In the genomic region with DNA sequence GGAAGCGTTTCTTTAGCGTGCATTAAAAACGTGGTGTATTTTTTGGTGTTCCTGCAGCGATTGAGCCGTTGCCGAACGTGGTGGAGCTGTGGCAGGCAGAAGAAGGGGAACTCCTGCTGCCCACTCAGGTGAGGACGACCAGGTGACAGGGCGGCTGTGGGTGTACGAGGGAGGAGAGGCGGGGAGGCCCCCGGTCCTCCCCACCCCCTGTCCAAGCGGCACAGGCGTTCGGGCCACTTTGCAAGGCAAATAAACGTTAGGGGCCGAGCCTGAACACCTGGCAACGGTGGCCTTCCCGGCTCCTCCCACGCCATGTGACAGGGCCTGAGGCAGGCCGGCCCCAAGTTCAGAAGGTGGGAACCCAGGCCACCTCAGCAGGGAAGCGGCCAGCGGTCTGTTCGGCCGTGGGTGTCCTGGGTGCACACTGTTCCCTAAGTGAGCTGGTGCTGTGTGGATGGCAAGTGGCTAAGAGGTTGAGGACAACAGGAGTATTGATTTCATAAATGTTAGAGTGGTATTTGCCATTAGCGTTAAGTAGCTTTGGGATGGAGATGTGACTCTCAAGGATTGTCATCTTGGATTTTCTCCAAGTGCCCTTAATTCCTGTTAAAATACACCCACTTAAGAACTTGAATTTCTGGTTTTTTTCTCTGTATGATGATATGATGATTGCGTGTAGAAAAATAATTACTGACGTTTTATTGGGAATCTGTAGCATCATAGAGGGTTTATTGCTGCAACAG, we compare ENCODE assay signal across 8 cellular contexts. TPM values are rescaled to one million over a fixed set of nuclear protein-coding genes. Genes with fewer than 3 reads are reported as not detected.
A peak's percentile ranks its signal among the peaks of the same experiment; 100 is the strongest.
DNase-seq lines count a peak whose midpoint lies in the region; ATAC-seq and TF ChIP-seq lines count a peak whose summit lies in the region.

No MANE protein-coding gene starts in this region.

- H3K27me3 Mint-ChIP-seq in activated CD4-positive, alpha-beta memory T cell treated with anti-CD3 and anti-CD28 coated beads for 36 hours = peaks cover 1% of the 10 kb centered on the region

- H3K4me1 Mint-ChIP-seq in activated CD4-positive, alpha-beta memory T cell treated with anti-CD3 and anti-CD28 coated beads for 36 hours (ENCODE audit: low read depth) = peaks cover 57% of the 10 kb centered on the region

- H3K9me3 ChIP-seq in fibroblast of lung (ENCODE audit: control insufficient read depth, insufficient read depth, low read depth, low read length) (no peaks in the 10 kb centered on the region), neural cell (ENCODE audit: low read length) (no peaks in the 10 kb centered on the region), vagina (no peaks in the 10 kb centered on the region)

- H3K27ac ChIP-seq in fibroblast of lung (ENCODE audit: insufficient read depth, low read length) = peak overlapping the region; percentile 40
- H3K27ac ChIP-seq in neural cell (ENCODE audit: low read length) = peak overlapping the region; percentile 69
- peak overlapping the region; percentile 81 for H3K27ac ChIP-seq in vagina

- peak overlapping the region; percentile 94 for H3K4me2 ChIP-seq in fibroblast of lung (ENCODE audit: extremely low read depth, insufficient read depth, low read length)
- H3K4me2 ChIP-seq in neural cell (ENCODE audit: low read length) = peak overlapping the region; percentile 92

- DNase-seq in AG20443 (ENCODE audit: low spot score) (peak; percentile 30), NCI-H2081 (lab: John Stamatoyannopoulos, UW) (peak; percentile 41 to 78), fibroblast of lung (ENCODE audit: low read depth in 2 of 2) (no peak), vagina (ENCODE audit: extremely low spot score in 2 of 2) (no peak)
- DNase-seq in activated CD4-positive, alpha-beta memory T cell treated with anti-CD3 and anti-CD28 coated beads for 36 hours = peak; percentile 68

- H3K4me1 ChIP-seq in fibroblast of lung (ENCODE audit: control insufficient read depth, extremely low read depth, insufficient read depth, low read length) (peaks cover 4% of the 10 kb centered on the region), vagina (peaks cover 54% of the 10 kb centered on the region)

- no peak for TF ChIP-seq EP300 in neural cell (conservative IDR thresholded peaks at IDR 0.05; ENCODE audit: poor library complexity, severe bottlenecking)

- peak overlapping the region; percentile 88 for H3K27ac Mint-ChIP-seq in activated CD4-positive, alpha-beta memory T cell treated with anti-CD3 and anti-CD28 coated beads for 36 hours

- H3K79me2 ChIP-seq in fibroblast of lung (ENCODE audit: control insufficient read depth, insufficient read depth, low read length) (peaks cover 12% of the 10 kb centered on the region), neural cell (replicated peaks; ENCODE audit: insufficient read depth, low read length) (peaks cover 58% of the 10 kb centered on the region)

- intact Hi-C loops in activated CD4-positive, alpha-beta memory T cell treated with anti-CD3 and anti-CD28 coated beads for 36 hours (cut with micrococcal nuclease) = loop anchor here (1.0 to 2.0 kb wide), 2 partner anchors 55 to 123 kb away; a partner anchor contains a TSS
- intact Hi-C loops in vagina (cut with DNase I) = loop anchor here (5.0 kb wide), 1 partner anchor 105 kb away; no protein-coding TSS in a partner anchor

- H2AFZ ChIP-seq in fibroblast of lung (ENCODE audit: low read length) (peak overlapping the region; percentile 47), neural cell (ENCODE audit: low read depth, low read length) (peak overlapping the region; percentile 78)

- no peaks in the 10 kb centered on the region for H3K9me3 Mint-ChIP-seq in activated CD4-positive, alpha-beta memory T cell treated with anti-CD3 and anti-CD28 coated beads for 36 hours

- peak overlapping the region; percentile 55 for H3K9ac ChIP-seq in fibroblast of lung (ENCODE audit: insufficient read depth, low read length)
- H3K9ac ChIP-seq in neural cell (ENCODE audit: low read length) = peak overlapping the region; percentile 84

- ATAC-seq in GM18517 (IDR thresholded peaks at IDR 0.05; ENCODE audit: unreplicated experiment) = peak; percentile 38
- peak; percentile 63 for ATAC-seq in HG02885 (IDR thresholded peaks at IDR 0.05; ENCODE audit: poor library complexity, unreplicated experiment)

- no peak for TF ChIP-seq RAD21 in neural cell (conservative IDR thresholded peaks at IDR 0.05)

- H3K36me3 ChIP-seq in fibroblast of lung (ENCODE audit: control insufficient read depth, insufficient read depth, low read length) (no peaks in the 10 kb centered on the region), neural cell (ENCODE audit: insufficient read depth, low read length) (no peaks in the 10 kb centered on the region), vagina (no peaks in the 10 kb centered on the region)

- H3K36me3 Mint-ChIP-seq in activated CD4-positive, alpha-beta memory T cell treated with anti-CD3 and anti-CD28 coated beads for 36 hours = peaks cover 32% of the 10 kb centered on the region

- H3K4me3 ChIP-seq in fibroblast of lung (replicated peaks in 1 of 4; ENCODE audit: control extremely low read depth in 1 of 4, insufficient read depth in 1 of 4, low read depth in 3 of 4, low read length in 4 of 4) (peak overlapping the region; percentile 75 to 90 (median 80)), neural cell (ENCODE audit: low read length) (peak overlapping the region; percentile 97), vagina (peak overlapping the region; percentile 86 to 92)

- TF ChIP-seq POLR2A in vagina (IDR thresholded peaks at IDR 0.05) = no peak

- POLR2A ChIA-PET in activated CD4-positive, alpha-beta memory T cell treated with anti-CD3 and anti-CD28 coated beads for 36 hours (lab: Charles Lee) = interaction anchor here (0.7 to 3.3 kb wide), 12 partner anchors 14 to 121 kb away, joined by 3 to 15 read pairs (median 4); no protein-coding TSS in a partner anchor

- no peaks in the 10 kb centered on the region for H3F3A ChIP-seq in neural cell (ENCODE audit: insufficient read depth, low read length, poor library complexity, severe bottlenecking)

- TF ChIP-seq CTCF in fibroblast of lung (conservative IDR thresholded peaks at IDR 0.05 in 1 of 2, IDR thresholded peaks at IDR 0.05 in 1 of 2; ENCODE audit: low read depth in 1 of 2, low read length in 2 of 2) (no peak), neural cell (IDR thresholded peaks at IDR 0.05; ENCODE audit: poor library complexity, severe bottlenecking) (no peak), vagina (IDR thresholded peaks at IDR 0.05) (no peak)

- H3K9me2 ChIP-seq in neural cell (ENCODE audit: insufficient read depth, low read length) = no peaks in the 10 kb centered on the region

- H4K20me1 ChIP-seq in fibroblast of lung (ENCODE audit: control insufficient read depth, extremely low read depth, insufficient read depth, low read length) = no peaks in the 10 kb centered on the region
- no peaks in the 10 kb centered on the region for H4K20me1 ChIP-seq in neural cell (ENCODE audit: insufficient read depth)

- H3K27me3 ChIP-seq in fibroblast of lung (ENCODE audit: control insufficient read depth, insufficient read depth, low read length) (no peaks in the 10 kb centered on the region), neural cell (ENCODE audit: insufficient read depth, low read depth, low read length) (no peaks in the 10 kb centered on the region), vagina (no peaks in the 10 kb centered on the region)

- CTCF ChIA-PET in activated CD4-positive, alpha-beta memory T cell treated with anti-CD3 and anti-CD28 coated beads for 36 hours (lab: Charles Lee) = interaction anchor here (0.7 to 4.2 kb wide), 22 partner anchors 11 to 324 kb away, joined by 3 to 37 read pairs (median 4); a partner anchor contains a TSS

- peak overlapping the region; percentile 93 for H3K4me3 Mint-ChIP-seq in activated CD4-positive, alpha-beta memory T cell treated with anti-CD3 and anti-CD28 coated beads for 36 hours

TF ChIP-seq in neural cell, 6 proteins besides CTCF, POLR2A, EP300 and RAD21:
- TF ChIP-seq TAF1 (IDR thresholded peaks at IDR 0.05; ENCODE audit: low read depth) (no peak), EZH2 (IDR thresholded peaks at IDR 0.05; ENCODE audit: borderline replicate concordance, insufficient read depth, low read length, poor library complexity, severe bottlenecking) (no peak), POLR2AphosphoS5 (IDR thresholded peaks at IDR 0.05) (no peak), SMC3 (conservative IDR thresholded peaks at IDR 0.05; ENCODE audit: poor library complexity) (no peak), MXI1 (conservative IDR thresholded peaks at IDR 0.05; ENCODE audit: poor library complexity, severe bottlenecking) (peak; percentile 58)
- TF ChIP-seq, protein P1, sequence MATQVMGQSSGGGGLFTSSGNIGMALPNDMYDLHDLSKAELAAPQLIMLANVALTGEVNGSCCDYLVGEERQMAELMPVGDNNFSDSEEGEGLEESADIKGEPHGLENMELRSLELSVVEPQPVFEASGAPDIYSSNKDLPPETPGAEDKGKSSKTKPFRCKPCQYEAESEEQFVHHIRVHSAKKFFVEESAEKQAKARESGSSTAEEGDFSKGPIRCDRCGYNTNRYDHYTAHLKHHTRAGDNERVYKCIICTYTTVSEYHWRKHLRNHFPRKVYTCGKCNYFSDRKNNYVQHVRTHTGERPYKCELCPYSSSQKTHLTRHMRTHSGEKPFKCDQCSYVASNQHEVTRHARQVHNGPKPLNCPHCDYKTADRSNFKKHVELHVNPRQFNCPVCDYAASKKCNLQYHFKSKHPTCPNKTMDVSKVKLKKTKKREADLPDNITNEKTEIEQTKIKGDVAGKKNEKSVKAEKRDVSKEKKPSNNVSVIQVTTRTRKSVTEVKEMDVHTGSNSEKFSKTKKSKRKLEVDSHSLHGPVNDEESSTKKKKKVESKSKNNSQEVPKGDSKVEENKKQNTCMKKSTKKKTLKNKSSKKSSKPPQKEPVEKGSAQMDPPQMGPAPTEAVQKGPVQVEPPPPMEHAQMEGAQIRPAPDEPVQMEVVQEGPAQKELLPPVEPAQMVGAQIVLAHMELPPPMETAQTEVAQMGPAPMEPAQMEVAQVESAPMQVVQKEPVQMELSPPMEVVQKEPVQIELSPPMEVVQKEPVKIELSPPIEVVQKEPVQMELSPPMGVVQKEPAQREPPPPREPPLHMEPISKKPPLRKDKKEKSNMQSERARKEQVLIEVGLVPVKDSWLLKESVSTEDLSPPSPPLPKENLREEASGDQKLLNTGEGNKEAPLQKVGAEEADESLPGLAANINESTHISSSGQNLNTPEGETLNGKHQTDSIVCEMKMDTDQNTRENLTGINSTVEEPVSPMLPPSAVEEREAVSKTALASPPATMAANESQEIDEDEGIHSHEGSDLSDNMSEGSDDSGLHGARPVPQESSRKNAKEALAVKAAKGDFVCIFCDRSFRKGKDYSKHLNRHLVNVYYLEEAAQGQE (IDR thresholded peaks at IDR 0.05; ENCODE audit: borderline replicate concordance) = no peak

RNA-seq across cellular contexts. Expression of a gene that starts 1.2 kb away (rescaled TPM):
- 10 to 100 TPM; 32.7 to 33.3 TPM for total RNA-seq in activated CD4-positive, alpha-beta memory T cell treated with anti-CD3 and anti-CD28 coated beads for 36 hours
- total RNA-seq in fibroblast of lung (7.2 and 15.0 TPM in 2 replicates), vagina (17.7 TPM)
- polyA plus RNA-seq in fibroblast of lung (7.7 and 12.5 TPM in 2 replicates), neural cell (11.1 and 14.5 TPM in 2 replicates)
- 7.3 and 10.5 TPM in 2 replicates for polyA plus RNA-seq in fibroblast of lung (2012)
- polyA minus RNA-seq in fibroblast of lung (ENCODE audit: low replicate concordance) (8.1 and 22.0 TPM in 2 replicates), neural cell (59.6 and 63.5 TPM in 2 replicates)

Comparison
In these comparisons a context has a peak if more than half of its experiments do, and no peak if none do; other contexts are left out.
1. DNase-seq: peak in AG20443 (single experiment), NCI-H2081 (2 of 2) and activated CD4-positive, alpha-beta memory T cell treated with anti-CD3 and anti-CD28 coated beads for 36 hours (single experiment); none in fibroblast of lung (0 of 2) and vagina (0 of 2).
2. Peak in every context shown above with its lines, with median percentiles within 50 percentile points of each other: H3K27ac ChIP-seq and H3K4me3 ChIP-seq.